14 cellular contexts compared by ENCODE assay signal in the genomic region with DNA sequence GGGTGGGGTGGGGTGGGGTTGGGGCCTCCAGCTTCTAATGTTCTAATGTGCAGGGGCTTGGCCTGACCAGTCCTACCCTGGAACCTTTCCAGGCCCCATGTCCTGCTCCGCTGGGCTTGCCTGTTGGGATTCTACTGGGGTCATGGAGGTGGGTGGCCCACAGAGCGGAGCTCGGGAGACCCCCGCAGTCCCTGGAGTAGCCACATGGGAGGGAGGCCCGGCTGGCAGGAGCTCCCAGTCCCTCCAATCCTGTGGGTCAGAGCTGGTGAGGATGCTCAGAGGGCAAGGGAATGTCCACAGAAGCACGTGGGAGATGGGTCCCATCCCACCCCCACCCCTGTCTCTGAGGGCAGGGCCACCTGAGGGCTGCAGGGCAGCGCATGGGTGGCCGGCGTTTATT. TPM values are rescaled to one million over a fixed set of nuclear protein-coding genes. Genes with fewer than 3 reads are reported as not detected.
DNase-seq lines count a peak whose midpoint lies in the region; ATAC-seq, FAIRE-seq and TF ChIP-seq lines count a peak whose summit lies in the region.
"Had no signal": no experiment of that assay in that cellular context is flagged by ENCODE, and none has a peak within 500 bp of the region (broad histone marks: within the 10 kb centered on the region; RNA-seq: fewer than 3 reads in every experiment).

No MANE protein-coding gene starts in this region.

- peak overlapping the region; percentile 59 for H3K4me3 Mint-ChIP-seq in activated T-helper 17 cell treated with anti-CD3 and anti-CD28 coated beads, Interleukin-2, amount 50 U/mL, for 72 hours
- peak overlapping the region; percentile 78 to 95 (median 85) for H3K4me3 Mint-ChIP-seq in nephron

- no peak overlapping the region for H2AFZ ChIP-seq in HepG2 (ENCODE audit: low read length)

- intact Hi-C loops in HepG2 (cut with micrococcal nuclease; ENCODE audit: unreplicated experiment) (no loop called here), right lobe of liver (cut with DNase I) (no loop called here), upper lobe of right lung (cut with DNase I) (no loop called here)

- TF ChIP-seq CTCF in HepG2 (CRISPR knock-in tag; IDR thresholded peaks at IDR 0.05), result no peak
- TF ChIP-seq CTCF in right lobe of liver (IDR thresholded peaks at IDR 0.05), result no peak
- no peak for TF ChIP-seq CTCF in nephron (IDR thresholded peaks at IDR 0.05; ENCODE audit: unreplicated experiment in 3 of 3)
- no peak for TF ChIP-seq CTCF in upper lobe of right lung (IDR thresholded peaks at IDR 0.05)

- WGBS in HepG2 (ENCODE audit: low lambda C conversion rate), result 83% methylated on average over 3 of the region's 9 CpGs
- 0% methylated on average over 1 of the region's 9 CpGs for WGBS in right lobe of liver (ENCODE audit: insufficient coverage, low coverage, low lambda C conversion rate, missing lambda C conversion rate)

- no peak for FAIRE-seq in HepG2 (lab: Jason Lieb, UNC)

- ATAC-seq in HepG2 (0 out of 3 replicates have a peak, but pooled peaks have one; percentile 8), right lobe of liver (no peak), upper lobe of right lung (no peak), HG02970 (IDR thresholded peaks at IDR 0.05; ENCODE audit: low FRiP score, unreplicated experiment) (no peak)
- ATAC-seq in activated T-helper 17 cell treated with anti-CD3 and anti-CD28 coated beads, Interleukin-2, amount 50 U/mL, for 72 hours (replicated peaks), result no peak

- H3K36me3 ChIP-seq in HepG2 (replicated peaks in 1 of 2; ENCODE audit: control insufficient read depth in 1 of 2, insufficient read depth in 2 of 2, low read length in 2 of 2), result no peaks in the 10 kb centered on the region
- H3K36me3 ChIP-seq in right lobe of liver, result no peaks in the 10 kb centered on the region
- H3K36me3 ChIP-seq in upper lobe of right lung, result no peaks in the 10 kb centered on the region

- POLR2A ChIA-PET in HepG2 (lab: Yijun Ruan, JAX), result no interaction called here

- H3K27me3 Mint-ChIP-seq in activated T-helper 17 cell treated with anti-CD3 and anti-CD28 coated beads, Interleukin-2, amount 50 U/mL, for 72 hours, result peaks cover 24% of the 10 kb centered on the region
- H3K27me3 Mint-ChIP-seq in nephron (ENCODE audit: low read depth), result peaks cover 36% of the 10 kb centered on the region

- H3K9ac ChIP-seq in HepG2 (ENCODE audit: insufficient read depth, low read depth, low read length), result no peak overlapping the region

- TF ChIP-seq RAD21 in HepG2 (CRISPR knock-in tag; IDR thresholded peaks at IDR 0.05), result no peak

- TF ChIP-seq POLR2A in HepG2 (IDR thresholded peaks at IDR 0.05; ENCODE audit: insufficient read depth in 1 of 2, low read depth in 2 of 2, low read length in 2 of 2) (no peak), right lobe of liver (IDR thresholded peaks at IDR 0.05) (no peak)

- H3K27me3 ChIP-seq in HepG2 (ENCODE audit: control insufficient read depth in 1 of 2, insufficient read depth in 2 of 2, low read length in 2 of 2), result peaks cover 21 to 86% of the 10 kb centered on the region in 2 experiments
- H3K27me3 ChIP-seq in right lobe of liver, result peaks cover 0 to 6% of the 10 kb centered on the region in 2 donors
- peaks cover 32% of the 10 kb centered on the region for H3K27me3 ChIP-seq in upper lobe of right lung

- H3K27ac Mint-ChIP-seq in activated T-helper 17 cell treated with anti-CD3 and anti-CD28 coated beads, Interleukin-2, amount 50 U/mL, for 72 hours, result no peak overlapping the region
- no peak overlapping the region for H3K27ac Mint-ChIP-seq in nephron

- H3K36me3 Mint-ChIP-seq in activated T-helper 17 cell treated with anti-CD3 and anti-CD28 coated beads, Interleukin-2, amount 50 U/mL, for 72 hours (ENCODE audit: low read depth), result peaks cover 7% of the 10 kb centered on the region
- H3K36me3 Mint-ChIP-seq in nephron (ENCODE audit: low read depth), result peaks cover 22% of the 10 kb centered on the region

- H3K4me3 ChIP-seq in HepG2 (replicated peaks in 1 of 3; ENCODE audit: insufficient read depth in 1 of 3, low read depth in 2 of 3, low read length in 3 of 3), result no peak overlapping the region
- H3K4me3 ChIP-seq in right lobe of liver, result no peak overlapping the region
- H3K4me3 ChIP-seq in upper lobe of right lung, result peak overlapping the region; percentile 58
- H3K4me3 ChIP-seq: mucosa of descending colon had no signal

- no peaks in the 10 kb centered on the region for H3K4me1 Mint-ChIP-seq in activated T-helper 17 cell treated with anti-CD3 and anti-CD28 coated beads, Interleukin-2, amount 50 U/mL, for 72 hours
- H3K4me1 Mint-ChIP-seq in nephron, result peaks cover 28% of the 10 kb centered on the region

- no peaks in the 10 kb centered on the region for H3K9me3 Mint-ChIP-seq in activated T-helper 17 cell treated with anti-CD3 and anti-CD28 coated beads, Interleukin-2, amount 50 U/mL, for 72 hours
- no peaks in the 10 kb centered on the region for H3K9me3 Mint-ChIP-seq in nephron

- CTCF ChIA-PET in HepG2 (lab: Yijun Ruan, JAX; ENCODE audit: low intra/inter-chr PET ratio, low total read pairs), result interaction anchor here (2.1 kb wide), 1 partner anchor 38 kb away, joined by 14 read pairs; no protein-coding TSS in a partner anchor

- no peak for TF ChIP-seq EP300 in HepG2 (IDR thresholded peaks at IDR 0.05; ENCODE audit: low read depth in 2 of 2, low read length in 2 of 2)
- no peak for TF ChIP-seq EP300 in HepG2 (CRISPR knock-in tag; IDR thresholded peaks at IDR 0.05; ENCODE audit: borderline replicate concordance)

- peaks cover 8% of the 10 kb centered on the region; the same call in 1 of the 2 replicates for H4K20me1 ChIP-seq in HepG2 (ENCODE audit: insufficient read depth, low read length)

- no peak overlapping the region for H3K4me2 ChIP-seq in HepG2 (ENCODE audit: low read depth, low read length)

- no TSS peak for BruUV-seq in HepG2 (replicated peaks; lab: Mats Ljungman, UMichigan)

- in situ Hi-C loops in HepG2 (cut with HindIII; ENCODE audit: extremely low pct_ligation_motif_present, low pct_unique_long_range_greater_than_20kb), result no loop called here

- H3K79me2 ChIP-seq in HepG2 (ENCODE audit: insufficient read depth, low read length), result no peaks in the 10 kb centered on the region

- H3K9me3 ChIP-seq in HepG2 (ENCODE audit: low read length) (no peaks in the 10 kb centered on the region), right lobe of liver (no peaks in the 10 kb centered on the region), upper lobe of right lung (no peaks in the 10 kb centered on the region)
- H3K9me3 ChIP-seq: mucosa of descending colon, psoas muscle, stomach had no signal

- no peak overlapping the region for H3K27ac ChIP-seq in HepG2 (ENCODE audit: extremely low read length, insufficient read depth, low read length)
- no peak overlapping the region for H3K27ac ChIP-seq in right lobe of liver
- no peak overlapping the region for H3K27ac ChIP-seq in upper lobe of right lung
- H3K27ac ChIP-seq: psoas muscle had no signal

- DNase-seq in HepG2 (ENCODE audit: low spot score) (no peak), right lobe of liver (no peak), upper lobe of right lung (no peak), germinal center (ENCODE audit: low spot score) (no peak)
- no peak for DNase-seq in stimulated activated naive CD4-positive, alpha-beta T cell treated with Interleukin-2 at 50 U/mL for 16 hours (lab: John Stamatoyannopoulos, UW)
- DNase-seq: NCI-H2029 treated with DMSO at 0.1 percent for 48 hours had no signal

- H3K4me1 ChIP-seq in HepG2 (ENCODE audit: insufficient read depth, low read length), result peaks cover 13% of the 10 kb centered on the region
- H3K4me1 ChIP-seq in right lobe of liver, result peaks cover 0 to 12% (median 0%) of the 10 kb centered on the region in 4 donors
- peaks cover 10% of the 10 kb centered on the region for H3K4me1 ChIP-seq in upper lobe of right lung

RNA-seq across cellular contexts. Expression of gene SEPTIN5, which starts 2.9 kb away (rescaled TPM):
- total RNA-seq in HepG2 (2016; rRNA removed; fragmentation: Illumina TruSeq; extraction: Trizol), result not detected in 2 replicates
- 0.09 and 0.20 TPM in 2 replicates for total RNA-seq in HepG2 (2016; cell fraction: cytosol; rRNA removed; fragmentation: Illumina TruSeq; extraction: Trizol; ENCODE audit: low read depth)
- not detected in 2 replicates for total RNA-seq in HepG2 (2016; cell fraction: insoluble cytoplasmic fraction; rRNA removed; fragmentation: Illumina TruSeq; extraction: Trizol)
- 0.06 and 0.10 TPM in 2 replicates for total RNA-seq in HepG2 (2016; cell fraction: membrane; rRNA removed; fragmentation: Illumina TruSeq; extraction: Trizol)
- total RNA-seq in HepG2 (2016; cell fraction: nucleus; rRNA removed; fragmentation: Illumina TruSeq; extraction: Trizol), result not detected in 2 replicates
- polyA plus RNA-seq in HepG2 (2011; rRNA removed), result 0.33 and 0.55 TPM in 2 replicates
- 0.04 TPM in 1 of 2 replicates, not detected in the other for polyA plus RNA-seq in HepG2 (2011; cell fraction: cytosol; rRNA removed)
- polyA plus RNA-seq in HepG2 (2011; cell fraction: nucleus; rRNA removed), result 0.57 and 0.82 TPM in 2 replicates
- polyA plus RNA-seq in HepG2 (2012), result 0.08 TPM in 1 of 2 replicates, not detected in the other
- 0.15 and 0.23 TPM in 2 replicates for polyA plus RNA-seq in HepG2 (2016; cell fraction: cytosol; fragmentation: Illumina TruSeq; extraction: Trizol; ENCODE audit: low read depth)
- not detected in 2 replicates for polyA plus RNA-seq in HepG2 (2016; cell fraction: insoluble cytoplasmic fraction; fragmentation: Illumina TruSeq; extraction: Trizol; ENCODE audit: low read depth)
- 0.23 and 0.58 TPM in 2 replicates for polyA plus RNA-seq in HepG2 (2016; cell fraction: membrane; fragmentation: Illumina TruSeq; extraction: Trizol; ENCODE audit: low read depth)
- polyA plus RNA-seq in HepG2 (2016; cell fraction: nucleus; fragmentation: Illumina TruSeq; extraction: Trizol; ENCODE audit: insufficient read depth, low read depth), result 0.28 TPM in 1 of 2 replicates, not detected in the other
- 1.0 and 1.5 TPM in 2 replicates for polyA minus RNA-seq in HepG2 (2011; rRNA and poly(A)+ RNA removed; ENCODE audit: low replicate concordance)
- polyA minus RNA-seq in HepG2 (2011; cell fraction: cytosol; rRNA and poly(A)+ RNA removed), result not detected in 2 replicates
- 0.77 TPM in 1 of 2 replicates, not detected in the other for polyA minus RNA-seq in HepG2 (2011; cell fraction: nucleus; rRNA and poly(A)+ RNA removed)
- total RNA-seq in right lobe of liver, result 1 to 10 TPM; 1.3 to 3.7 (median 2.1) TPM
- under 1 TPM; 0.41 to 0.42 TPM for total RNA-seq in activated T-helper 17 cell treated with anti-CD3 and anti-CD28 coated beads, Interleukin-2, amount 50 U/mL, for 72 hours
- total RNA-seq in upper lobe of right lung, result 11.5 TPM
- total RNA-seq: T-helper 2 cell treated with Interferon-gamma antibody and Interleukin-4, amounts not matched to agents 100 ng/mL and 5 ng/mL, for 36 hours had no signal

RNA-seq across cellular contexts. Expression of gene GP1BB, which starts 6.2 kb away (rescaled TPM):
- total RNA-seq in HepG2 (2016; rRNA removed; fragmentation: Illumina TruSeq; extraction: Trizol) (not detected in 2 replicates), right lobe of liver (1 to 10 TPM in 1 of 6 experiments, under 1 TPM in 4, not detected in 1; 0.15 to 1.3 (median 0.62) TPM), upper lobe of right lung (1.3 TPM)
- not detected in 2 replicates for total RNA-seq in HepG2 (2016; cell fraction: cytosol; rRNA removed; fragmentation: Illumina TruSeq; extraction: Trizol; ENCODE audit: low read depth)
- not detected in 2 replicates for total RNA-seq in HepG2 (2016; cell fraction: insoluble cytoplasmic fraction; rRNA removed; fragmentation: Illumina TruSeq; extraction: Trizol)
- total RNA-seq in HepG2 (2016; cell fraction: membrane; rRNA removed; fragmentation: Illumina TruSeq; extraction: Trizol), result 0.10 TPM in 1 of 2 replicates, not detected in the other
- total RNA-seq in HepG2 (2016; cell fraction: nucleus; rRNA removed; fragmentation: Illumina TruSeq; extraction: Trizol), result not detected in 2 replicates
- polyA plus RNA-seq in HepG2 (2011; rRNA removed), result 0.07 TPM in 1 of 2 replicates, not detected in the other
- polyA plus RNA-seq in HepG2 (2011; cell fraction: cytosol; rRNA removed), result 0.16 TPM in 1 of 2 replicates, not detected in the other
- 0.47 TPM in 1 of 2 replicates, not detected in the other for polyA plus RNA-seq in HepG2 (2011; cell fraction: nucleus; rRNA removed)
- not detected in 2 replicates for polyA plus RNA-seq in HepG2 (2012)
- polyA plus RNA-seq in HepG2 (2016; cell fraction: cytosol; fragmentation: Illumina TruSeq; extraction: Trizol; ENCODE audit: low read depth), result not detected in 2 replicates
- not detected in 2 replicates for polyA plus RNA-seq in HepG2 (2016; cell fraction: insoluble cytoplasmic fraction; fragmentation: Illumina TruSeq; extraction: Trizol; ENCODE audit: low read depth)
- polyA plus RNA-seq in HepG2 (2016; cell fraction: membrane; fragmentation: Illumina TruSeq; extraction: Trizol; ENCODE audit: low read depth), result not detected in 2 replicates
- not detected in 2 replicates for polyA plus RNA-seq in HepG2 (2016; cell fraction: nucleus; fragmentation: Illumina TruSeq; extraction: Trizol; ENCODE audit: insufficient read depth, low read depth)
- polyA minus RNA-seq in HepG2 (2011; rRNA and poly(A)+ RNA removed; ENCODE audit: low replicate concordance), result 0.32 TPM in 1 of 2 replicates, not detected in the other
- not detected in 2 replicates for polyA minus RNA-seq in HepG2 (2011; cell fraction: cytosol; rRNA and poly(A)+ RNA removed)
- polyA minus RNA-seq in HepG2 (2011; cell fraction: nucleus; rRNA and poly(A)+ RNA removed), result not detected in 2 replicates
- not detected for total RNA-seq in activated T-helper 17 cell treated with anti-CD3 and anti-CD28 coated beads, Interleukin-2, amount 50 U/mL, for 72 hours
- total RNA-seq: T-helper 2 cell treated with Interferon-gamma antibody and Interleukin-4, amounts not matched to agents 100 ng/mL and 5 ng/mL, for 36 hours had no signal

RNA-seq across cellular contexts. Expression of gene TBX1, which starts 43.4 kb away (rescaled TPM):
- total RNA-seq in HepG2 (2016; rRNA removed; fragmentation: Illumina TruSeq; extraction: Trizol) (not detected in 2 replicates), right lobe of liver (under 1 TPM in 4 of 6 experiments, not detected in 2; 0.24 to 0.37 (median 0.30) TPM), upper lobe of right lung (15.4 TPM)
- not detected in 2 replicates for total RNA-seq in HepG2 (2016; cell fraction: cytosol; rRNA removed; fragmentation: Illumina TruSeq; extraction: Trizol; ENCODE audit: low read depth)
- not detected in 2 replicates for total RNA-seq in HepG2 (2016; cell fraction: insoluble cytoplasmic fraction; rRNA removed; fragmentation: Illumina TruSeq; extraction: Trizol)
- not detected in 2 replicates for total RNA-seq in HepG2 (2016; cell fraction: membrane; rRNA removed; fragmentation: Illumina TruSeq; extraction: Trizol)
- not detected in 2 replicates for total RNA-seq in HepG2 (2016; cell fraction: nucleus; rRNA removed; fragmentation: Illumina TruSeq; extraction: Trizol)
- not detected in 2 replicates for polyA plus RNA-seq in HepG2 (2011; rRNA removed)
- polyA plus RNA-seq in HepG2 (2011; cell fraction: cytosol; rRNA removed), result 0.03 TPM in 1 of 2 replicates, not detected in the other
- polyA plus RNA-seq in HepG2 (2011; cell fraction: nucleus; rRNA removed), result 0.23 TPM in 1 of 2 replicates, not detected in the other
- polyA plus RNA-seq in HepG2 (2012), result not detected in 2 replicates
- not detected in 2 replicates for polyA plus RNA-seq in HepG2 (2016; cell fraction: cytosol; fragmentation: Illumina TruSeq; extraction: Trizol; ENCODE audit: low read depth)
- not detected in 2 replicates for polyA plus RNA-seq in HepG2 (2016; cell fraction: insoluble cytoplasmic fraction; fragmentation: Illumina TruSeq; extraction: Trizol; ENCODE audit: low read depth)
- polyA plus RNA-seq in HepG2 (2016; cell fraction: membrane; fragmentation: Illumina TruSeq; extraction: Trizol; ENCODE audit: low read depth), result 0.08 TPM in 1 of 2 replicates, not detected in the other
- polyA plus RNA-seq in HepG2 (2016; cell fraction: nucleus; fragmentation: Illumina TruSeq; extraction: Trizol; ENCODE audit: insufficient read depth, low read depth), result not detected in 2 replicates
- polyA minus RNA-seq in HepG2 (2011; rRNA and poly(A)+ RNA removed; ENCODE audit: low replicate concordance), result not detected in 2 replicates
- not detected in 2 replicates for polyA minus RNA-seq in HepG2 (2011; cell fraction: cytosol; rRNA and poly(A)+ RNA removed)
- polyA minus RNA-seq in HepG2 (2011; cell fraction: nucleus; rRNA and poly(A)+ RNA removed), result not detected in 2 replicates
- total RNA-seq in activated T-helper 17 cell treated with anti-CD3 and anti-CD28 coated beads, Interleukin-2, amount 50 U/mL, for 72 hours, result not detected
- polyA plus RNA-seq: AG04450 had no signal

Comparison
In these comparisons a context has a peak if more than half of its experiments do, and no peak if none do; other contexts are left out.
1. RNA of gene TBX1, which starts 43.4 kb away (total RNA-seq): 15.4 TPM in upper lobe of right lung (single experiment); 0.24 to 0.37 TPM in right lobe of liver, not detected in HepG2 and not detected in activated T-helper 17 cell treated with anti-CD3 and anti-CD28 coated beads, Interleukin-2, amount 50 U/mL, for 72 hours; every median in the first group is over 10 times any median in the second.